ENCODE assay signal across 8 cellular contexts in genomic region chr12:93571854-93572711, GRCh38.
DNase-seq lines count a peak whose midpoint lies in the region; ATAC-seq and TF ChIP-seq lines count a peak whose summit lies in the region.

Gene SOCS2, plus strand, starts transcription at chr12:93572675. Its CDS starts 223 bp downstream, at chr12:93572898.

- H3K27me3 Mint-ChIP-seq in memory B cell: peaks cover 18% of the 10 kb centered on the region
- H3K27me3 Mint-ChIP-seq in stimulated activated naive CD8-positive, alpha-beta T cell treated with anti-CD3 and anti-CD28 coated beads, Interleukin-15, amount 100 ng/mL, for 72 hours: no peaks in the 10 kb centered on the region

- no peak within 1 kb of the TSS for H3K27ac Mint-ChIP-seq in memory B cell
- H3K27ac Mint-ChIP-seq in stimulated activated naive CD8-positive, alpha-beta T cell treated with anti-CD3 and anti-CD28 coated beads, Interleukin-15, amount 100 ng/mL, for 72 hours: peak within 1 kb of the TSS; percentile 94 to 98

- H3K36me3 Mint-ChIP-seq in memory B cell: peaks cover 1% of the 10 kb centered on the region

- H3K4me3 ChIP-seq in GM12865 (ENCODE audit: low read depth, low read length): peak within 1 kb of the TSS; percentile 80

- peak within 1 kb of the TSS; percentile 92 for H3K4me3 Mint-ChIP-seq in memory B cell
- peak within 1 kb of the TSS; percentile 91 to 96 for H3K4me3 Mint-ChIP-seq in stimulated activated naive CD8-positive, alpha-beta T cell treated with anti-CD3 and anti-CD28 coated beads, Interleukin-15, amount 100 ng/mL, for 72 hours

- peak; percentile 9 for ATAC-seq in memory B cell (ENCODE audit: low read depth)
- ATAC-seq in stimulated activated naive CD8-positive, alpha-beta T cell treated with anti-CD3 and anti-CD28 coated beads, Interleukin-15, amount 100 ng/mL, for 72 hours: no peak

- peak within 1 kb of the TSS; percentile 77 for H3K27ac ChIP-seq in VCaP

- H3K4me1 Mint-ChIP-seq in memory B cell: peaks cover 16% of the 10 kb centered on the region
- peaks cover 39% of the 10 kb centered on the region for H3K4me1 Mint-ChIP-seq in stimulated activated naive CD8-positive, alpha-beta T cell treated with anti-CD3 and anti-CD28 coated beads, Interleukin-15, amount 100 ng/mL, for 72 hours

- no peak for DNase-seq in GM12865 (ENCODE audit: low read depth)
- DNase-seq in HuH-7 (ENCODE audit: low spot score): peak; percentile 30
- peak; percentile 83 for DNase-seq in ecto neural progenitor cell (ENCODE audit: low spot score)
- peak; percentile 16 to 46 for DNase-seq in memory B cell (ENCODE audit: low spot score in 2 of 2)
- DNase-seq in stimulated activated naive CD8-positive, alpha-beta T cell treated with anti-CD3 and anti-CD28 coated beads, Interleukin-15, amount 100 ng/mL, for 72 hours: peak; percentile 47 to 54
- DNase-seq in NCI-H446 (lab: John Stamatoyannopoulos, UW): no peak
- DNase-seq in NCI-H2107 treated with DMSO at 0.1 percent for 48 hours (lab: John Stamatoyannopoulos, UW; ENCODE audit: unreplicated experiment): no peak

- TF ChIP-seq CTCF in GM12865 (IDR thresholded peaks at IDR 0.05; ENCODE audit: insufficient read depth, low read depth, low read length, missing control alignments) (no peak), VCaP (conservative IDR thresholded peaks at IDR 0.05) (no peak)

- H3K9me3 Mint-ChIP-seq in memory B cell: no peaks in the 10 kb centered on the region
- H3K9me3 Mint-ChIP-seq in stimulated activated naive CD8-positive, alpha-beta T cell treated with anti-CD3 and anti-CD28 coated beads, Interleukin-15, amount 100 ng/mL, for 72 hours: no peaks in the 10 kb centered on the region

Comparison
In these comparisons a context has a peak if more than half of its experiments do, and no peak if none do; other contexts are left out.
1. DNase-seq: peak in HuH-7 (single experiment), ecto neural progenitor cell (single experiment), memory B cell (2 of 2) and stimulated activated naive CD8-positive, alpha-beta T cell treated with anti-CD3 and anti-CD28 coated beads, Interleukin-15, amount 100 ng/mL, for 72 hours (2 of 2); none in GM12865 (single experiment), NCI-H446 (0 of 2) and NCI-H2107 treated with DMSO at 0.1 percent for 48 hours (single experiment).